17 cellular contexts compared by ENCODE assay signal in the genomic region with DNA sequence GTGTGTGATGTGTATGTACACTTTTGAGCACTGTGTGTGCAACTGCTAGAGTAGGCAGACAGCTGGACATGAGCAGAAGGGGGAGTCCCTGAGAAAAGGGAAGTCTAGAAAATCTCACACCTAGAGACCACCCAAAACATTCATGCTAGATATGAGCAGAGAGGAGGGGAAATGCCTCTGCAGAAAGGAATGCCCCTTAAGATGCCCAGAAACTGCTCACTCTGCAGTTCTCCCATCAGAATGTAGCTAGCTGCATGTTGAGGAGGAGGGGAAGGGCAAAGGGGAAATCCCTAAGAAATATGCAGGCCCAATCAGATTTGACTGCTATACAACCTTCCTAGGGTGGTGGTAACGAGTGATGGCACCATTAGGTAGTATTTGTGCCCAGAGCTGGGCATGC.
"Had no signal": no experiment of that assay in that cellular context is flagged by ENCODE, and none has a peak within 500 bp of the region (broad histone marks: within the 10 kb centered on the region; RNA-seq: fewer than 3 reads in every experiment).

No MANE protein-coding gene starts in this region.

- H3K4me3 ChIP-seq: adrenal gland, cardiac muscle cell, colonic mucosa, testis, upper lobe of left lung had no signal

- H3K9me3 ChIP-seq: adrenal gland, colonic mucosa, testis, upper lobe of left lung had no signal

- H3K36me3 ChIP-seq: adrenal gland, cardiac muscle cell, colonic mucosa, upper lobe of left lung had no signal

- H3K27ac Mint-ChIP-seq: activated CD8-positive, alpha-beta memory T cell treated with anti-CD3 and anti-CD28 coated beads, Interleukin-2, amount 10 ng/mL, durations not matched to agents 7 days and 5 days; activated naive CD4-positive, alpha-beta T cell treated with anti-CD3 and anti-CD28 coated beads, Interleukin-2, amount 10 ng/mL, durations not matched to agents 7 days and 5 days had no signal

- H3K4me1 ChIP-seq: adrenal gland, colonic mucosa, upper lobe of left lung had no signal

- H3K4me3 Mint-ChIP-seq: activated CD8-positive, alpha-beta memory T cell treated with anti-CD3 and anti-CD28 coated beads, Interleukin-2, amount 10 ng/mL, durations not matched to agents 7 days and 5 days; activated naive CD4-positive, alpha-beta T cell treated with anti-CD3 and anti-CD28 coated beads, Interleukin-2, amount 10 ng/mL, durations not matched to agents 7 days and 5 days; naive thymus-derived CD4-positive, alpha-beta T cell; stimulated activated naive CD8-positive, alpha-beta T cell treated with anti-CD3 and anti-CD28 coated beads, Interleukin-15, Interleukin-2, amounts not matched to agents 100 ng/mL and 50 ng/mL, for 24 hours had no signal

- H3K27me3 ChIP-seq: adrenal gland, cardiac muscle cell, colonic mucosa, testis, upper lobe of left lung had no signal

- H3K27me3 Mint-ChIP-seq: activated CD8-positive, alpha-beta memory T cell treated with anti-CD3 and anti-CD28 coated beads, Interleukin-2, amount 10 ng/mL, durations not matched to agents 7 days and 5 days; activated naive CD4-positive, alpha-beta T cell treated with anti-CD3 and anti-CD28 coated beads, Interleukin-2, amount 10 ng/mL, durations not matched to agents 7 days and 5 days; naive thymus-derived CD4-positive, alpha-beta T cell; stimulated activated naive CD8-positive, alpha-beta T cell treated with anti-CD3 and anti-CD28 coated beads, Interleukin-15, Interleukin-2, amounts not matched to agents 100 ng/mL and 50 ng/mL, for 24 hours had no signal

- ATAC-seq: activated CD8-positive, alpha-beta memory T cell treated with anti-CD3 and anti-CD28 coated beads, Interleukin-2, amount 10 ng/mL, durations not matched to agents 7 days and 5 days; esophagus mucosa; left lobe of liver; naive thymus-derived CD4-positive, alpha-beta T cell had no signal

- H3K9me3 Mint-ChIP-seq: activated naive CD4-positive, alpha-beta T cell treated with anti-CD3 and anti-CD28 coated beads, Interleukin-2, amount 10 ng/mL, durations not matched to agents 7 days and 5 days; naive thymus-derived CD4-positive, alpha-beta T cell; stimulated activated naive CD8-positive, alpha-beta T cell treated with anti-CD3 and anti-CD28 coated beads, Interleukin-15, Interleukin-2, amounts not matched to agents 100 ng/mL and 50 ng/mL, for 24 hours had no signal

- DNase-seq: activated CD4-positive, alpha-beta T cell treated with anti-CD3 and anti-CD28 coated beads for 1 hour; activated CD4-positive, alpha-beta T cell treated with anti-CD3 and anti-CD28 coated beads, Interleukin-2, amount 50 U/mL, for 4 hours; activated CD8-positive, alpha-beta memory T cell treated with anti-CD3 and anti-CD28 coated beads, Interleukin-2, amount 10 ng/mL, durations not matched to agents 7 days and 5 days; activated naive CD4-positive, alpha-beta T cell treated with anti-CD3 and anti-CD28 coated beads, Interleukin-2, amount 10 ng/mL, durations not matched to agents 7 days and 5 days; activated T-cell treated with anti-CD3 and anti-CD28 coated beads, Interleukin-2, amount 50 U/mL, for 1 hour; adrenal gland; colonic mucosa; islet precursor cell; naive thymus-derived CD4-positive, alpha-beta T cell; occipital lobe; stimulated activated CD4-positive, alpha-beta T cell treated with anti-CD3 and anti-CD28 coated beads, Interleukin-4, amount 100 ng/mL, for 1 hour; testis; upper lobe of left lung had no signal

- H3K27ac ChIP-seq: adrenal gland, cardiac muscle cell, colonic mucosa, testis, upper lobe of left lung had no signal

- H3K4me1 Mint-ChIP-seq: activated CD8-positive, alpha-beta memory T cell treated with anti-CD3 and anti-CD28 coated beads, Interleukin-2, amount 10 ng/mL, durations not matched to agents 7 days and 5 days; activated naive CD4-positive, alpha-beta T cell treated with anti-CD3 and anti-CD28 coated beads, Interleukin-2, amount 10 ng/mL, durations not matched to agents 7 days and 5 days; naive thymus-derived CD4-positive, alpha-beta T cell had no signal
